Comparison of ENCODE assay signal across 2 cellular contexts in the genomic region with DNA sequence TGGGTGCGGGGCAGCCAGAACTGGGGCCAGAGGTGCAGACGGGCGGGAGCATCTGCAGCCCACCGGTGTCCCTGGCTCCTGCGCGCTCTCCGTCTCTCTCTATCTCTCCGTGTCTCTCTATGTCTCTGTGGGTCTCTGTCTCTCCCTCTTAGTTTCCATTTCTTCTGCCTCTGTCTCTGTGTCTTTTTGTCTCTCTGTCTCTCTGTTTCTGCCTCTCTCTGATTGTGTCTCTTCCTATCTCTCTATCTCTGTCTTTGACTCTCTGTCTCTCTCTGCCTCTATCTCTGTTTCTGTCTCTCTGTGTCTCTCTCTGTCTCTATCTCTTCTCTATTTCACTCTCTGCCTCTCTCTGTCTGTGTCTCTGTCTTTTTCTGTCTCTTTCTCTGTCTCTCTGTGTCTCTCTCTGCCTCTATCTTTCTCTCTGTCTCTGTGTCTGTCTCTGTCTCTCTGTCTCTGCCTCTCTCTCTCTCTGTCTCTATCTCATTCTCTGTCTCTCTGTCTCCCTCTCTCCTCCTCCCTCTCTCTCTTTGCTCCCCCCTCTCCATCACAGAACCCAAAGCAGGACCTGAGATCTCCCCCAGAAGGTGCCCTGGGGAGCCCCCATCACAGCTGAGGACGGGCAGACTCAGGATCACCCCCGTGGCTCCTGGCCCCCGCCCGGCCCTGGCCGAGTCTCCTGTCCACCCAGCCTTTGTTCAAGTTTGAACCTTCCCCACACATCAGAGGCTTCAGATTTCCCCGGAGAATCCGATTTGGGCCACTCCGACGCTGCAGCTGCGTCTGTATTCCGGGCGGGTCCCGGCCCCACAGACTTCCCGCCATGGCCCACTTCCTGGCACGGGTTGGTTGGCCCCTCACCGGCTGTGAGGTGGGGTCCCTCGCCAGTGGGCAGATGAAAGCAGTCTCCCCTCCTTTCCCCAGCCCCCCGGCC.
TF ChIP-seq lines count a peak whose summit lies in the region.

No MANE protein-coding gene starts in this region.

TF ChIP-seq in HepG2, 621 proteins besides CTCF, POLR2A, EP300 and RAD21:
- TF ChIP-seq MTF2 (CRISPR knock-in tag; IDR thresholded peaks at IDR 0.05; ENCODE audit: borderline replicate concordance): no peak
- TF ChIP-seq EZH2 (conservative IDR thresholded peaks at IDR 0.05; ENCODE audit: low read depth, low read length): peak; percentile 69; the same call in 1 of the 2 replicates

TF ChIP-seq in HEK293, 187 proteins besides CTCF, POLR2A, EP300 and RAD21:
- TF ChIP-seq OSR2 (tag by site-specific recombination; IDR thresholded peaks at IDR 0.05): no peak; the same call in 1 of the 2 replicates
- TF ChIP-seq, protein P1, sequence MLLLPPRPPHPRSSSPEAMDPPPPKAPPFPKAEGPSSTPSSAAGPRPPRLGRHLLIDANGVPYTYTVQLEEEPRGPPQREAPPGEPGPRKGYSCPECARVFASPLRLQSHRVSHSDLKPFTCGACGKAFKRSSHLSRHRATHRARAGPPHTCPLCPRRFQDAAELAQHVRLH (tag by site-specific recombination; IDR thresholded peaks at IDR 0.05): no peak
- TF ChIP-seq BCL11B (tag by site-specific recombination; IDR thresholded peaks at IDR 0.05; ENCODE audit: low read depth): no peak
- no peak for TF ChIP-seq ZNF274 (IDR thresholded peaks at IDR 0.05; ENCODE audit: low read length)
- TF ChIP-seq ZNF274 (tag by site-specific recombination; IDR thresholded peaks at IDR 0.05; ENCODE audit: borderline replicate concordance): no peak
- TF ChIP-seq KLF8 (tag by site-specific recombination; IDR thresholded peaks at IDR 0.05): 0 out of 2 replicates have a peak, but pooled peaks have one; percentile 13
- TF ChIP-seq ZNF211 (tag by site-specific recombination; IDR thresholded peaks at IDR 0.05; ENCODE audit: low read depth): no peak
- TF ChIP-seq SP2 (tag by site-specific recombination; IDR thresholded peaks at IDR 0.05): no peak
- peak; percentile 59; the same call in 1 of the 2 replicates for TF ChIP-seq ZNF596 (tag by site-specific recombination; IDR thresholded peaks at IDR 0.05)
- TF ChIP-seq, protein P2, sequence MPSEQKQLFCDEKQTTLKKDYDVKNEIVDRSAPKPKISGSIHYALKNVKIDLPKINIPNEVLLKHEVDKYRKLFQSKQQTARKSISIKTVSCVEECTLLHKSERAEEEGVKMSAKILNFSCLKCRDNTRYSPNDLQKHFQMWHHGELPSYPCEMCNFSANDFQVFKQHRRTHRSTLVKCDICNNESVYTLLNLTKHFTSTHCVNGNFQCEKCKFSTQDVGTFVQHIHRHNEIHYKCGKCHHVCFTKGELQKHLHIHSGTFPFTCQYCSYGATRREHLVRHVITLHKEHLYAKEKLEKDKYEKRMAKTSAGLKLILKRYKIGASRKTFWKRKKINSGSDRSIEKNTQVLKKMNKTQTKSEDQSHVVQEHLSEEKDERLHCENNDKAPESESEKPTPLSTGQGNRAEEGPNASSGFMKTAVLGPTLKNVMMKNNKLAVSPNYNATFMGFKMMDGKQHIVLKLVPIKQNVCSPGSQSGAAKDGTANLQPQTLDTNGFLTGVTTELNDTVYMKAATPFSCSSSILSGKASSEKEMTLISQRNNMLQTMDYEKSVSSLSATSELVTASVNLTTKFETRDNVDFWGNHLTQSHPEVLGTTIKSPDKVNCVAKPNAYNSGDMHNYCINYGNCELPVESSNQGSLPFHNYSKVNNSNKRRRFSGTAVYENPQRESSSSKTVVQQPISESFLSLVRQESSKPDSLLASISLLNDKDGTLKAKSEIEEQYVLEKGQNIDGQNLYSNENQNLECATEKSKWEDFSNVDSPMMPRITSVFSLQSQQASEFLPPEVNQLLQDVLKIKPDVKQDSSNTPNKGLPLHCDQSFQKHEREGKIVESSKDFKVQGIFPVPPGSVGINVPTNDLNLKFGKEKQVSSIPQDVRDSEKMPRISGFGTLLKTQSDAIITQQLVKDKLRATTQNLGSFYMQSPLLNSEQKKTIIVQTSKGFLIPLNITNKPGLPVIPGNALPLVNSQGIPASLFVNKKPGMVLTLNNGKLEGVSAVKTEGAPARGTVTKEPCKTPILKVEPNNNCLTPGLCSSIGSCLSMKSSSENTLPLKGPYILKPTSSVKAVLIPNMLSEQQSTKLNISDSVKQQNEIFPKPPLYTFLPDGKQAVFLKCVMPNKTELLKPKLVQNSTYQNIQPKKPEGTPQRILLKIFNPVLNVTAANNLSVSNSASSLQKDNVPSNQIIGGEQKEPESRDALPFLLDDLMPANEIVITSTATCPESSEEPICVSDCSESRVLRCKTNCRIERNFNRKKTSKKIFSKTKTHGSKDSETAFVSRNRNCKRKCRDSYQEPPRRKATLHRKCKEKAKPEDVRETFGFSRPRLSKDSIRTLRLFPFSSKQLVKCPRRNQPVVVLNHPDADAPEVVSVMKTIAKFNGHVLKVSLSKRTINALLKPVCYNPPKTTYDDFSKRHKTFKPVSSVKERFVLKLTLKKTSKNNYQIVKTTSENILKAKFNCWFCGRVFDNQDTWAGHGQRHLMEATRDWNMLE (tag by site-specific recombination; conservative IDR thresholded peaks at IDR 0.05; ENCODE audit: low read depth): no peak
- TF ChIP-seq, protein P3, sequence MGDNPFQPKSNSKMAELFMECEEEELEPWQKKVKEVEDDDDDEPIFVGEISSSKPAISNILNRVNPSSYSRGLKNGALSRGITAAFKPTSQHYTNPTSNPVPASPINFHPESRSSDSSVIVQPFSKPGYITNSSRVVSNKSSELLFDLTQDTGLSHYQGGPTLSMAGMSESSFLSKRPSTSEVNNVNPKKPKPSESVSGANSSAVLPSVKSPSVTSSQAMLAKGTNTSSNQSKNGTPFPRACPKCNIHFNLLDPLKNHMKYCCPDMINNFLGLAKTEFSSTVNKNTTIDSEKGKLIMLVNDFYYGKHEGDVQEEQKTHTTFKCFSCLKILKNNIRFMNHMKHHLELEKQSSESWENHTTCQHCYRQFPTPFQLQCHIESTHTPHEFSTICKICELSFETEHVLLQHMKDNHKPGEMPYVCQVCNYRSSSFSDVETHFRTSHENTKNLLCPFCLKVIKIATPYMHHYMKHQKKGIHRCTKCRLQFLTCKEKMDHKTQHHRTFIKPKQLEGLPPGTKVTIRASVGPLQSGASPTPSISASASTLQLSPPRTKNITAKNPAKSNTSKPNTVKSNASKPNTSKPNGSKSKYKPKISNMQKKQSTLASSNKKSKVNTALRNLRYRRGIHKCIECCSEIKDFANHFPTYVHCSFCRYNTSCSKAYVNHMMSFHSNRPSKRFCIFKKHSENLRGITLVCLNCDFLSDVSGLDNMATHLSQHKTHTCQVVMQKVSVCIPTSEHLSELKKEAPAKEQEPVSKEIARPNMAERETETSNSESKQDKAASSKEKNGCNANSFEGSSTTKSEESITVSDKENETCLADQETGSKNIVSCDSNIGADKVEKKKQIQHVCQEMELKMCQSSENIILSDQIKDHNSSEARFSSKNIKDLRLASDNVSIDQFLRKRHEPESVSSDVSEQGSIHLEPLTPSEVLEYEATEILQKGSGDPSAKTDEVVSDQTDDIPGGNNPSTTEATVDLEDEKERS (tag by site-specific recombination; IDR thresholded peaks at IDR 0.05): no peak
- no peak for TF ChIP-seq ZNF555 (tag by site-specific recombination; conservative IDR thresholded peaks at IDR 0.05)
- 0 out of 2 replicates have a peak, but pooled peaks have one; percentile 90 for TF ChIP-seq ZNF48 (tag by site-specific recombination; IDR thresholded peaks at IDR 0.05)
- TF ChIP-seq ZFP3 (tag by site-specific recombination; IDR thresholded peaks at IDR 0.05; ENCODE audit: low read depth): no peak
- peak; percentile 65; the same call in 1 of the 2 replicates for TF ChIP-seq ZNF202 (tag by site-specific recombination; IDR thresholded peaks at IDR 0.05; ENCODE audit: borderline replicate concordance)
- TF ChIP-seq, protein P4, sequence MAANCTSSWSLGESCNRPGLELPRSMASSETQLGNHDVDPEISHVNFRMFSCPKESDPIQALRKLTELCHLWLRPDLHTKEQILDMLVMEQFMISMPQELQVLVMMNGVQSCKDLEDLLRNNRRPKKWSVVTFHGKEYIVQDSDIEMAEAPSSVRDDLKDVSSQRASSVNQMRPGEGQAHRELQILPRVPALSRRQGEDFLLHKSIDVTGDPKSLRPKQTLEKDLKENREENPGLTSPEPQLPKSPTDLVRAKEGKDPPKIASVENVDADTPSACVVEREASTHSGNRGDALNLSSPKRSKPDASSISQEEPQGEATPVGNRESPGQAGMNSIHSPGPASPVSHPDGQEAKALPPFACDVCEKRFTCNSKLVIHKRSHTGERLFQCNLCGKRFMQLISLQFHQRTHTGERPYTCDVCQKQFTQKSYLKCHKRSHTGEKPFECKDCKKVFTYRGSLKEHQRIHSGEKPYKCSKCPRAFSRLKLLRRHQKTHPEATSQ (tag by site-specific recombination; IDR thresholded peaks at IDR 0.05): no peak
- peak; percentile 68 for TF ChIP-seq ZNF366 (tag by site-specific recombination; conservative IDR thresholded peaks at IDR 0.05)
- TF ChIP-seq, protein P5, sequence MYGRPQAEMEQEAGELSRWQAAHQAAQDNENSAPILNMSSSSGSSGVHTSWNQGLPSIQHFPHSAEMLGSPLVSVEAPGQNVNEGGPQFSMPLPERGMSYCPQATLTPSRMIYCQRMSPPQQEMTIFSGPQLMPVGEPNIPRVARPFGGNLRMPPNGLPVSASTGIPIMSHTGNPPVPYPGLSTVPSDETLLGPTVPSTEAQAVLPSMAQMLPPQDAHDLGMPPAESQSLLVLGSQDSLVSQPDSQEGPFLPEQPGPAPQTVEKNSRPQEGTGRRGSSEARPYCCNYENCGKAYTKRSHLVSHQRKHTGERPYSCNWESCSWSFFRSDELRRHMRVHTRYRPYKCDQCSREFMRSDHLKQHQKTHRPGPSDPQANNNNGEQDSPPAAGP (tag by site-specific recombination; IDR thresholded peaks at IDR 0.05): no peak
